ENCODE assay signal across 17 cellular contexts in the genomic region with DNA sequence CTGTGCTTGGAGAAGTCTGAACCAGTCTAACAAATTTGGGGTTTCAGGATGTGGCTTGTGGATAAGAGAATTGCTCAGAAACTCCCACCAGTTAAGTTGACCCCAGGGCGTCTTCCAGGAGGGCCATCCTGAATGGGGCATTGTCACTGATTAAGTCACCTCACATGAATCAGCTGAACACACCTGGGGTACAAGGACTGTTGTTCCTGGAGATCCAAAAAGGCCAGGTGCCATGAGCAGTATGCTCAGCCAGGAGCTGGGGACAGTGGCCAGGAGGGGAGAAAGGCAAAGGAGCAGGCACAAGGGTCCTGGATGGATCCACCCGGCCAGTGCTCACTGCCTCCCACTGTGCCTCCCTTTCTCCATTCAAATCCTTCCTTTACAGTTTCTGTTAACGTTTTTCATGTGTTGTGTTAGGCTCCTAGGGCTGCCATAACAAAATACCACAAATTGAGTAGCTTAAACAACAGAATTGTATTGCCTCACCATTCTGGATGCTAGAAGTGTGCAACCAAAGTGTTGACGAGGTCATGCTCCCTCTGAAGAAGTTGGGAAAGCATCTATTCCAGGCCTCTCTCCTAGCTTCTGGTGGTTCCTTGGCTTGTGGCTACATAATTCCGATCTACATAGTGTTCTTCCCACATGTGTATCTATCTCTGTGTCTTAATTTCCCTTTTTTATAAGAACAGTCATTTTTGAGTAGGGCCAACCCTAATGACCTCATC. TPM values are rescaled to one million over a fixed set of nuclear protein-coding genes. Genes with fewer than 3 reads are reported as not detected.
DNase-seq lines count a peak whose midpoint lies in the region; TF ChIP-seq lines count a peak whose summit lies in the region.
"Had no signal": no experiment of that assay in that cellular context is flagged by ENCODE, and none has a peak within 500 bp of the region (broad histone marks: within the 10 kb centered on the region; RNA-seq: fewer than 3 reads in every experiment).

No MANE protein-coding gene starts in this region.

- H3K4me3 Mint-ChIP-seq in activated naive CD4-positive, alpha-beta T cell treated with anti-CD3 and anti-CD28 coated beads for 36 hours, result peak overlapping the region; percentile 33
- peak overlapping the region; percentile 49 for H3K4me3 Mint-ChIP-seq in activated T-helper 1 cell treated with anti-CD3 and anti-CD28 coated beads, Interleukin-12 subunit alpha, Interleukin-12 subunit beta, Interleukin-2, Interleukin-4 antibody, amounts not matched to agents 30 ng/mL and 10 ng/mL and 1 ng/mL, durations not matched to agents 14 hours and 24 hours and 36 hours
- H3K4me3 Mint-ChIP-seq: neural progenitor cell had no signal

- TF ChIP-seq EP300 in transverse colon (IDR thresholded peaks at IDR 0.05; ENCODE audit: low read depth), result no peak

- DNase-seq in activated naive CD4-positive, alpha-beta T cell treated with anti-CD3 and anti-CD28 coated beads for 36 hours, result no peak
- no peak for DNase-seq in activated naive CD4-positive, alpha-beta T cell treated with anti-CD3 and anti-CD28 coated beads, Interleukin-2, amount 50 U/mL, for 16 hours
- DNase-seq in activated T-helper 1 cell treated with anti-CD3 and anti-CD28 coated beads, Interleukin-12 subunit alpha, Interleukin-12 subunit beta, Interleukin-2, Interleukin-4 antibody, amounts not matched to agents 30 ng/mL and 10 ng/mL and 1 ng/mL, durations not matched to agents 14 hours and 24 hours and 36 hours (ENCODE audit: low spot score), result no peak
- peak; percentile 42 for DNase-seq in fibroblast of mammary gland (ENCODE audit: low read depth)
- DNase-seq in transverse colon, result no peak
- no peak for DNase-seq in HAP-1 (ENCODE audit: low spot score in 2 of 2)
- DNase-seq in SK-N-DZ (ENCODE audit: low spot score), result no peak
- no peak for DNase-seq in NCI-H1417 (lab: John Stamatoyannopoulos, UW)
- DNase-seq: amniotic stem cell; lower lobe of right lung; MG63; NCI-H2081; NCI-H774; RPMI8226; stimulated activated CD4-positive, alpha-beta T cell treated with anti-CD3 and anti-CD28 coated beads, Interleukin-2, amount 100 ng/mL, for 24 hours had no signal

- no peak for TF ChIP-seq POLR2A in transverse colon (IDR thresholded peaks at IDR 0.05)

- H3K9me3 ChIP-seq in transverse colon, result no peaks in the 10 kb centered on the region
- no peaks in the 10 kb centered on the region for H3K9me3 ChIP-seq in HAP-1
- H3K9me3 ChIP-seq: lower lobe of right lung, MG63, vagina had no signal

- H3K27ac Mint-ChIP-seq in activated naive CD4-positive, alpha-beta T cell treated with anti-CD3 and anti-CD28 coated beads for 36 hours, result peak overlapping the region; percentile 99
- peak overlapping the region; percentile 96 for H3K27ac Mint-ChIP-seq in activated T-helper 1 cell treated with anti-CD3 and anti-CD28 coated beads, Interleukin-12 subunit alpha, Interleukin-12 subunit beta, Interleukin-2, Interleukin-4 antibody, amounts not matched to agents 30 ng/mL and 10 ng/mL and 1 ng/mL, durations not matched to agents 14 hours and 24 hours and 36 hours
- H3K27ac Mint-ChIP-seq: neural progenitor cell had no signal

- 75 to 83% methylated on average over 3 to 5 of the region's 5 CpGs for WGBS in transverse colon (ENCODE audit: low coverage in 1 of 2), 2 donors

- H3K9me3 Mint-ChIP-seq in activated naive CD4-positive, alpha-beta T cell treated with anti-CD3 and anti-CD28 coated beads for 36 hours, result peaks cover 1% of the 10 kb centered on the region
- peaks cover 6% of the 10 kb centered on the region for H3K9me3 Mint-ChIP-seq in activated T-helper 1 cell treated with anti-CD3 and anti-CD28 coated beads, Interleukin-12 subunit alpha, Interleukin-12 subunit beta, Interleukin-2, Interleukin-4 antibody, amounts not matched to agents 30 ng/mL and 10 ng/mL and 1 ng/mL, durations not matched to agents 14 hours and 24 hours and 36 hours

- H3K27me3 ChIP-seq in transverse colon, result no peaks in the 10 kb centered on the region
- no peaks in the 10 kb centered on the region for H3K27me3 ChIP-seq in HAP-1 (ENCODE audit: low read depth)
- H3K27me3 ChIP-seq: MG63, neural progenitor cell, vagina had no signal

- intact Hi-C loops in activated naive CD4-positive, alpha-beta T cell treated with anti-CD3 and anti-CD28 coated beads for 36 hours (cut with micrococcal nuclease), result loop anchor here (2.0 to 5.0 kb wide), 2 partner anchors 15 to 150 kb away; no protein-coding TSS in a partner anchor
- intact Hi-C loops in activated T-helper 1 cell treated with anti-CD3 and anti-CD28 coated beads, Interleukin-12 subunit alpha, Interleukin-12 subunit beta, Interleukin-2, Interleukin-4 antibody, amounts not matched to agents 30 ng/mL and 10 ng/mL and 1 ng/mL, durations not matched to agents 14 hours and 24 hours and 36 hours (cut with micrococcal nuclease), result loop anchor here (2.0 kb wide), 1 partner anchor 33 kb away; the partner anchor contains the start of gene TRABD2A
- intact Hi-C loops in transverse colon (cut with DNase I; ENCODE audit: low total_unique reads), result no loop called here

- H3K4me1 Mint-ChIP-seq in activated naive CD4-positive, alpha-beta T cell treated with anti-CD3 and anti-CD28 coated beads for 36 hours (ENCODE audit: low read depth), result peaks cover 96% of the 10 kb centered on the region
- H3K4me1 Mint-ChIP-seq in activated T-helper 1 cell treated with anti-CD3 and anti-CD28 coated beads, Interleukin-12 subunit alpha, Interleukin-12 subunit beta, Interleukin-2, Interleukin-4 antibody, amounts not matched to agents 30 ng/mL and 10 ng/mL and 1 ng/mL, durations not matched to agents 14 hours and 24 hours and 36 hours (ENCODE audit: low read depth), result peaks cover 90% of the 10 kb centered on the region

- CTCF ChIA-PET in activated naive CD4-positive, alpha-beta T cell treated with anti-CD3 and anti-CD28 coated beads for 36 hours (lab: Charles Lee), result interaction anchor here (0.7 to 5.0 kb wide), 4 partner anchors 10 to 29 kb away, joined by 3 to 25 read pairs (median 10); no protein-coding TSS in a partner anchor

- no peak overlapping the region for H3K4me3 ChIP-seq in fibroblast of mammary gland (ENCODE audit: control insufficient read depth, low read depth, low read length)
- H3K4me3 ChIP-seq in transverse colon, result no peak overlapping the region
- no peak overlapping the region for H3K4me3 ChIP-seq in HAP-1
- H3K4me3 ChIP-seq: lower lobe of right lung, MG63, neural progenitor cell, vagina had no signal

- peaks cover 18% of the 10 kb centered on the region for H3K36me3 Mint-ChIP-seq in activated naive CD4-positive, alpha-beta T cell treated with anti-CD3 and anti-CD28 coated beads for 36 hours (ENCODE audit: low read depth)
- peaks cover 38% of the 10 kb centered on the region for H3K36me3 Mint-ChIP-seq in activated T-helper 1 cell treated with anti-CD3 and anti-CD28 coated beads, Interleukin-12 subunit alpha, Interleukin-12 subunit beta, Interleukin-2, Interleukin-4 antibody, amounts not matched to agents 30 ng/mL and 10 ng/mL and 1 ng/mL, durations not matched to agents 14 hours and 24 hours and 36 hours (ENCODE audit: low read depth)
- H3K36me3 Mint-ChIP-seq: neural progenitor cell had no signal

- peak overlapping the region; percentile 11 to 62 (median 45) for H3K27ac ChIP-seq in transverse colon
- H3K27ac ChIP-seq: neural progenitor cell, vagina had no signal

- in situ Hi-C loops in transverse colon (cut with MboI; ENCODE audit: low pct_ligation_motif_present in 1 of 4, low pct_unique_long_range_greater_than_20kb in 1 of 4, low sequenced_read_pairs in 3 of 4) (no loop called here), HAP-1 (cut with MboI; ENCODE audit: low sequenced_read_pairs) (no loop called here)

- H3K36me3 ChIP-seq in transverse colon, result no peaks in the 10 kb centered on the region
- H3K36me3 ChIP-seq in HAP-1 (replicated peaks), result no peaks in the 10 kb centered on the region
- H3K36me3 ChIP-seq: lower lobe of right lung, MG63, neural progenitor cell, vagina had no signal

- no peak for TF ChIP-seq CTCF in fibroblast of mammary gland (conservative IDR thresholded peaks at IDR 0.05; ENCODE audit: control insufficient read depth, insufficient read depth, low read depth, low read length)
- TF ChIP-seq CTCF in transverse colon (IDR thresholded peaks at IDR 0.05), result no peak

- H3K4me1 ChIP-seq in transverse colon (peaks cover 0 to 17% (median 8%) of the 10 kb centered on the region in 4 donors), HAP-1 (no peaks in the 10 kb centered on the region)
- H3K4me1 ChIP-seq: neural progenitor cell, vagina had no signal

- no peaks in the 10 kb centered on the region for H3K27me3 Mint-ChIP-seq in activated naive CD4-positive, alpha-beta T cell treated with anti-CD3 and anti-CD28 coated beads for 36 hours (ENCODE audit: low read depth)
- H3K27me3 Mint-ChIP-seq in activated T-helper 1 cell treated with anti-CD3 and anti-CD28 coated beads, Interleukin-12 subunit alpha, Interleukin-12 subunit beta, Interleukin-2, Interleukin-4 antibody, amounts not matched to agents 30 ng/mL and 10 ng/mL and 1 ng/mL, durations not matched to agents 14 hours and 24 hours and 36 hours (ENCODE audit: insufficient read depth), result no peaks in the 10 kb centered on the region

RNA-seq across cellular contexts. Expression of gene TRABD2A, which starts 33.4 kb away (rescaled TPM):
- total RNA-seq in activated naive CD4-positive, alpha-beta T cell treated with anti-CD3 and anti-CD28 coated beads for 36 hours, result 10 to 100 TPM; 40.4 to 41.7 TPM
- 62.1 and 62.2 TPM in 2 replicates for total RNA-seq in activated T-helper 1 cell treated with anti-CD3 and anti-CD28 coated beads, Interleukin-12 subunit alpha, Interleukin-12 subunit beta, Interleukin-2, Interleukin-4 antibody, amounts not matched to agents 30 ng/mL and 10 ng/mL and 1 ng/mL, durations not matched to agents 14 hours and 24 hours and 36 hours
- 100 to 1,000 TPM in 2 of 4 donors, 10 to 100 TPM in 2; 21.3 to 230 (median 76.5) TPM for total RNA-seq in transverse colon
- polyA plus RNA-seq in SK-N-DZ (2014; cell fraction: cytosol; rRNA removed), result 0.29 and 0.59 TPM in 2 replicates
- not detected in 2 replicates for polyA plus RNA-seq in SK-N-DZ (2014; cell fraction: nucleus; rRNA removed)

RNA-seq across cellular contexts. Expression of gene TMSB10, which starts 58.0 kb away (rescaled TPM):
- total RNA-seq in activated naive CD4-positive, alpha-beta T cell treated with anti-CD3 and anti-CD28 coated beads for 36 hours, result 1,000 to 10,000 TPM; 1,772 to 1,864 TPM
- 2,415 and 2,510 TPM in 2 replicates for total RNA-seq in activated T-helper 1 cell treated with anti-CD3 and anti-CD28 coated beads, Interleukin-12 subunit alpha, Interleukin-12 subunit beta, Interleukin-2, Interleukin-4 antibody, amounts not matched to agents 30 ng/mL and 10 ng/mL and 1 ng/mL, durations not matched to agents 14 hours and 24 hours and 36 hours
- 1,000 to 10,000 TPM; 1,619 to 4,787 (median 3,693) TPM for total RNA-seq in transverse colon
- 5,716 and 6,225 TPM in 2 replicates for polyA plus RNA-seq in SK-N-DZ (2014; cell fraction: cytosol; rRNA removed)
- 3,361 and 4,439 TPM in 2 replicates for polyA plus RNA-seq in SK-N-DZ (2014; cell fraction: nucleus; rRNA removed)
